ENCODE assay signal across 15 cellular contexts in genomic region chr11:83566948-83567347, GRCh38.
DNase-seq lines count a peak whose midpoint lies in the region; TF ChIP-seq lines count a peak whose summit lies in the region.
"Had no signal": no experiment of that assay in that cellular context is flagged by ENCODE, and none has a peak within 500 bp of the region (broad histone marks: within the 10 kb centered on the region; RNA-seq: fewer than 3 reads in every experiment).

No MANE protein-coding gene starts in this region.

- no peak overlapping the region for H3K4me3 Mint-ChIP-seq in Caco-2 (ENCODE audit: unreplicated experiment)
- no peak overlapping the region for H3K4me3 Mint-ChIP-seq in osteocyte (ENCODE audit: unreplicated experiment)
- H3K4me3 Mint-ChIP-seq: activated B cell treated with CpG ODN at 0.5 μM for 24 hours; naive thymus-derived CD8-positive, alpha-beta T cell had no signal

- CTCF ChIA-PET in Caco-2 (lab: Charles Lee): no interaction called here

- TF ChIP-seq CTCF in hepatocyte (IDR thresholded peaks at IDR 0.05; ENCODE audit: poor library complexity): no peak
- no peak for TF ChIP-seq CTCF in Caco-2 (IDR thresholded peaks at IDR 0.05; ENCODE audit: insufficient read depth in 1 of 2, low read depth in 1 of 2, low read length in 1 of 2, severe bottlenecking in 1 of 2, unreplicated experiment in 1 of 2)
- TF ChIP-seq CTCF in osteocyte (IDR thresholded peaks at IDR 0.05): no peak

- no peak overlapping the region for H2AFZ ChIP-seq in hepatocyte

- no peak overlapping the region for H3K27ac ChIP-seq in hepatocyte
- H3K27ac ChIP-seq: A549, ascending aorta, upper lobe of right lung had no signal

- H3K4me2 ChIP-seq in hepatocyte: no peak overlapping the region
- H3K4me2 ChIP-seq: A549 had no signal

- no peak overlapping the region for H3K9ac ChIP-seq in adipocyte (ENCODE audit: low read length)

- H3K27me3 ChIP-seq in adipocyte (replicated peaks; ENCODE audit: control insufficient read depth, insufficient read depth, low read length) (no peaks in the 10 kb centered on the region), hepatocyte (no peaks in the 10 kb centered on the region), Caco-2 (replicated peaks; ENCODE audit: control insufficient read depth, insufficient read depth, low read length) (no peaks in the 10 kb centered on the region)
- H3K27me3 ChIP-seq: ascending aorta, upper lobe of right lung had no signal

- H3K9me3 Mint-ChIP-seq in Caco-2 (ENCODE audit: unreplicated experiment) (no peaks in the 10 kb centered on the region), osteocyte (ENCODE audit: unreplicated experiment) (no peaks in the 10 kb centered on the region)
- H3K9me3 Mint-ChIP-seq: activated B cell treated with CpG ODN at 0.5 μM for 24 hours; naive thymus-derived CD8-positive, alpha-beta T cell had no signal

- H3K4me1 ChIP-seq in adipocyte (ENCODE audit: control insufficient read depth, insufficient read depth, low read length): peaks cover 18% of the 10 kb centered on the region
- no peaks in the 10 kb centered on the region for H3K4me1 ChIP-seq in hepatocyte (ENCODE audit: insufficient read depth)
- peaks cover 5% of the 10 kb centered on the region; the same call in 1 of the 2 replicates for H3K4me1 ChIP-seq in Caco-2
- H3K4me1 ChIP-seq: A549, ascending aorta, upper lobe of right lung had no signal

- WGBS in hepatocyte (ENCODE audit: low lambda C conversion rate, missing lambda C conversion rate): 45% methylated on average over 4 of the region's 4 CpGs

- intact Hi-C loops in Caco-2 (cut with micrococcal nuclease; ENCODE audit: unreplicated experiment): no loop called here

- H3K36me3 Mint-ChIP-seq in Caco-2 (ENCODE audit: insufficient read depth, unreplicated experiment) (no peaks in the 10 kb centered on the region), osteocyte (ENCODE audit: unreplicated experiment) (no peaks in the 10 kb centered on the region)
- H3K36me3 Mint-ChIP-seq: naive thymus-derived CD8-positive, alpha-beta T cell had no signal

- H4K20me1 ChIP-seq in hepatocyte (ENCODE audit: insufficient read depth, poor library complexity, severe bottlenecking): no peaks in the 10 kb centered on the region

- H3K9me3 ChIP-seq in adipocyte (ENCODE audit: control insufficient read depth, low read length) (no peaks in the 10 kb centered on the region), hepatocyte (ENCODE audit: low read depth) (no peaks in the 10 kb centered on the region), Caco-2 (peaks cover 4% of the 10 kb centered on the region; the same call in 1 of the 2 replicates)
- H3K9me3 ChIP-seq: A549, ascending aorta, upper lobe of right lung had no signal

- peak; percentile 85 for DNase-seq in A172 (ENCODE audit: low spot score)
- peak; percentile 87 for DNase-seq in HCEC 1CT
- peak; percentile 53 for DNase-seq in adipocyte (ENCODE audit: low read depth)
- DNase-seq in hepatocyte (ENCODE audit: low spot score): peak; percentile 37
- DNase-seq in activated CD8-positive, alpha-beta memory T cell treated with anti-CD3 and anti-CD28 coated beads for 24 hours: no peak
- DNase-seq in erythroblast (lab: John Stamatoyannopoulos, UW): no peak
- DNase-seq in Caco-2: no peak
- DNase-seq in osteocyte (ENCODE audit: extremely low spot score, unreplicated experiment): no peak
- DNase-seq: activated B cell treated with CpG ODN at 0.5 μM for 24 hours; activated T-cell treated with anti-CD3 and anti-CD28 coated beads for 4 hours; naive thymus-derived CD8-positive, alpha-beta T cell; NCI-H524 treated with DMSO at 0.1 percent for 48 hours; upper lobe of right lung had no signal

- H3K27ac Mint-ChIP-seq in Caco-2 (ENCODE audit: unreplicated experiment) (no peak overlapping the region), osteocyte (ENCODE audit: unreplicated experiment) (no peak overlapping the region)
- H3K27ac Mint-ChIP-seq: activated B cell treated with CpG ODN at 0.5 μM for 24 hours; naive thymus-derived CD8-positive, alpha-beta T cell had no signal

- H3K9me2 ChIP-seq in hepatocyte (replicated peaks; ENCODE audit: insufficient read depth): no peaks in the 10 kb centered on the region

- H3K4me1 Mint-ChIP-seq in Caco-2 (ENCODE audit: low read depth, unreplicated experiment) (peaks cover 1% of the 10 kb centered on the region), osteocyte (ENCODE audit: unreplicated experiment) (no peaks in the 10 kb centered on the region)
- H3K4me1 Mint-ChIP-seq: activated B cell treated with CpG ODN at 0.5 μM for 24 hours; naive thymus-derived CD8-positive, alpha-beta T cell had no signal

- H3K27me3 Mint-ChIP-seq in Caco-2 (ENCODE audit: insufficient read depth, unreplicated experiment) (peaks cover 2% of the 10 kb centered on the region), osteocyte (ENCODE audit: unreplicated experiment) (peaks cover 3% of the 10 kb centered on the region)

- H3K79me2 ChIP-seq in hepatocyte: no peaks in the 10 kb centered on the region

- H3K36me3 ChIP-seq in adipocyte (ENCODE audit: control insufficient read depth, insufficient read depth, low read length, severe bottlenecking): no peaks in the 10 kb centered on the region
- no peaks in the 10 kb centered on the region for H3K36me3 ChIP-seq in hepatocyte (replicated peaks; ENCODE audit: insufficient read depth, low read depth)
- H3K36me3 ChIP-seq in Caco-2 (ENCODE audit: control insufficient read depth, insufficient read depth, low read length): no peaks in the 10 kb centered on the region
- H3K36me3 ChIP-seq: ascending aorta, upper lobe of right lung had no signal

- POLR2A ChIA-PET in Caco-2 (lab: Charles Lee): no interaction called here

- no TSS peak for BruUV-seq in Caco-2 (replicated peaks; lab: Mats Ljungman, UMichigan)

- TF ChIP-seq POLR2A in erythroblast (IDR thresholded peaks at IDR 0.05; ENCODE audit: low read length): no peak

- H3K4me3 ChIP-seq in adipocyte (ENCODE audit: low read length): peak overlapping the region; percentile 9
- H3K4me3 ChIP-seq in hepatocyte: no peak overlapping the region
- H3K4me3 ChIP-seq in Caco-2 (ENCODE audit: low read depth, low read length): no peak overlapping the region
- H3K4me3 ChIP-seq: A549, ascending aorta, upper lobe of right lung had no signal

Comparison
In these comparisons a context has a peak if more than half of its experiments do, and no peak if none do; other contexts are left out.
1. DNase-seq: peak in A172 (single experiment), HCEC 1CT (single experiment), adipocyte (single experiment) and hepatocyte (single experiment); none in activated CD8-positive, alpha-beta memory T cell treated with anti-CD3 and anti-CD28 coated beads for 24 hours (single experiment), erythroblast (0 of 2), Caco-2 (0 of 2) and osteocyte (single experiment).